In the genomic region with DNA sequence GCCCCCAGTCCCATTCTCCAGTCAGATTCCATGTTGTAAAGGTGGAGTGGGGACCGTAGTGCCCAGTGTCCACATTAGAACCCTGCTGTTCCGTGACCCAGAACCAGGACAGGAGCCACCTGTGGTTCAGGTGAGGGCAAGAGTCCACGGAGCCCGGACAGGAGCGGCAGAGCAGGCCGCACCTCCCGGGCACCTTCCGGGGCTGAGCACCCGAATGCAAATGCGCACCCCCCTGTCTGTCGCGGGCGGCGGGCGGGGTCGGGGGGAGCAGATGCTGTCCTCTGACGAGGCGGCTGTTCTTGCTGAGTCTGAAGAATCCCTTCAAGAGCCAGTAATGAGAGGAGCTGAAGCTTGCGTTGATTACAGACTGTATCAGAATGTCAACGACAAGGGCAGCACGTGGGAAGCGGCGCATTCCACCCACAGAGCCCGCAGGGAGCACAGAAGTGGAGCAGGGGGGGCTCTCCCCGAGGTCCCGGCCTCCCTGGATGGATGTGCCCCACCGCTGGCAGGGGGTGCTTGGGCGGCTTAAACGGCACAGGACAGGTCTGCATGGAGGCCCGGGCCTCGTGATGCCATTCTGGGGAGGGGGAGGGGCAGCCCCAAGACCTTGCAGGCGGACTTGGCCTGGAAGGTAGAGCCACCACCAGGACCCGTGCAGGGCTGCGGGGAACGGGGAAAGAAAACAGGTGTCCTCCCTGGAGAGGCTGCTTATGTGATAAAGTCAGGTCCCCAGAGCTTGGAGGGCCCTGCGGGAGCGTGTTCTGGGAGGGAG, we compare ENCODE assay signal across 1 cellular context.
TF ChIP-seq lines count a peak whose summit lies in the region.

No MANE protein-coding gene starts in this region.

TF ChIP-seq in GM23338, 12 proteins besides CTCF, POLR2A, EP300 and RAD21 (continued from another document):
- TF ChIP-seq, protein P1, sequence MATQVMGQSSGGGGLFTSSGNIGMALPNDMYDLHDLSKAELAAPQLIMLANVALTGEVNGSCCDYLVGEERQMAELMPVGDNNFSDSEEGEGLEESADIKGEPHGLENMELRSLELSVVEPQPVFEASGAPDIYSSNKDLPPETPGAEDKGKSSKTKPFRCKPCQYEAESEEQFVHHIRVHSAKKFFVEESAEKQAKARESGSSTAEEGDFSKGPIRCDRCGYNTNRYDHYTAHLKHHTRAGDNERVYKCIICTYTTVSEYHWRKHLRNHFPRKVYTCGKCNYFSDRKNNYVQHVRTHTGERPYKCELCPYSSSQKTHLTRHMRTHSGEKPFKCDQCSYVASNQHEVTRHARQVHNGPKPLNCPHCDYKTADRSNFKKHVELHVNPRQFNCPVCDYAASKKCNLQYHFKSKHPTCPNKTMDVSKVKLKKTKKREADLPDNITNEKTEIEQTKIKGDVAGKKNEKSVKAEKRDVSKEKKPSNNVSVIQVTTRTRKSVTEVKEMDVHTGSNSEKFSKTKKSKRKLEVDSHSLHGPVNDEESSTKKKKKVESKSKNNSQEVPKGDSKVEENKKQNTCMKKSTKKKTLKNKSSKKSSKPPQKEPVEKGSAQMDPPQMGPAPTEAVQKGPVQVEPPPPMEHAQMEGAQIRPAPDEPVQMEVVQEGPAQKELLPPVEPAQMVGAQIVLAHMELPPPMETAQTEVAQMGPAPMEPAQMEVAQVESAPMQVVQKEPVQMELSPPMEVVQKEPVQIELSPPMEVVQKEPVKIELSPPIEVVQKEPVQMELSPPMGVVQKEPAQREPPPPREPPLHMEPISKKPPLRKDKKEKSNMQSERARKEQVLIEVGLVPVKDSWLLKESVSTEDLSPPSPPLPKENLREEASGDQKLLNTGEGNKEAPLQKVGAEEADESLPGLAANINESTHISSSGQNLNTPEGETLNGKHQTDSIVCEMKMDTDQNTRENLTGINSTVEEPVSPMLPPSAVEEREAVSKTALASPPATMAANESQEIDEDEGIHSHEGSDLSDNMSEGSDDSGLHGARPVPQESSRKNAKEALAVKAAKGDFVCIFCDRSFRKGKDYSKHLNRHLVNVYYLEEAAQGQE (IDR thresholded peaks at IDR 0.05; ENCODE audit: unreplicated experiment): no peak
- TF ChIP-seq CREB1 (CRISPR knock-in tag; IDR thresholded peaks at IDR 0.05; ENCODE audit: low read depth): no peak
- no peak for TF ChIP-seq JUNB (IDR thresholded peaks at IDR 0.05; ENCODE audit: unreplicated experiment)
- TF ChIP-seq, protein P2, sequence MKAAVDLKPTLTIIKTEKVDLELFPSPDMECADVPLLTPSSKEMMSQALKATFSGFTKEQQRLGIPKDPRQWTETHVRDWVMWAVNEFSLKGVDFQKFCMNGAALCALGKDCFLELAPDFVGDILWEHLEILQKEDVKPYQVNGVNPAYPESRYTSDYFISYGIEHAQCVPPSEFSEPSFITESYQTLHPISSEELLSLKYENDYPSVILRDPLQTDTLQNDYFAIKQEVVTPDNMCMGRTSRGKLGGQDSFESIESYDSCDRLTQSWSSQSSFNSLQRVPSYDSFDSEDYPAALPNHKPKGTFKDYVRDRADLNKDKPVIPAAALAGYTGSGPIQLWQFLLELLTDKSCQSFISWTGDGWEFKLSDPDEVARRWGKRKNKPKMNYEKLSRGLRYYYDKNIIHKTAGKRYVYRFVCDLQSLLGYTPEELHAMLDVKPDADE (IDR thresholded peaks at IDR 0.05): no peak
- TF ChIP-seq EZH2phosphoT487 (IDR thresholded peaks at IDR 0.05; ENCODE audit: unreplicated experiment): no peak
TF ChIP-seq in GM23338: peak in this region for 0.
